Comparison of ENCODE assay signal across 1 cellular context in genomic region chr4:41797260-41797659, GRCh38.
TF ChIP-seq lines count a peak whose summit lies in the region.

No MANE protein-coding gene starts in this region.

TF ChIP-seq in GM23338, 12 proteins besides CTCF, POLR2A, EP300 and RAD21 (continued from another document):
- TF ChIP-seq ETS1 (IDR thresholded peaks at IDR 0.05): no peak
- TF ChIP-seq REST (IDR thresholded peaks at IDR 0.05; ENCODE audit: unreplicated experiment): no peak
- TF ChIP-seq EZH2phosphoT487 (IDR thresholded peaks at IDR 0.05; ENCODE audit: unreplicated experiment): no peak
- no peak for TF ChIP-seq ZNF462 (CRISPR knock-in tag; IDR thresholded peaks at IDR 0.05)
- no peak for TF ChIP-seq CREB1 (CRISPR knock-in tag; IDR thresholded peaks at IDR 0.05; ENCODE audit: low read depth)
- TF ChIP-seq ZNF114 (CRISPR knock-in tag; IDR thresholded peaks at IDR 0.05): no peak
- TF ChIP-seq EZH2 (IDR thresholded peaks at IDR 0.05; ENCODE audit: low read depth, unreplicated experiment): no peak
- TF ChIP-seq ZNF331 (CRISPR knock-in tag; IDR thresholded peaks at IDR 0.05; ENCODE audit: low read depth): no peak
